17 cellular contexts compared by ENCODE assay signal in genomic region chr1:178576841-178577240, GRCh38.
DNase-seq lines count a peak whose midpoint lies in the region; ATAC-seq and TF ChIP-seq lines count a peak whose summit lies in the region.
"Had no signal": no experiment of that assay in that cellular context is flagged by ENCODE, and none has a peak within 500 bp of the region (broad histone marks: within the 10 kb centered on the region; RNA-seq: fewer than 3 reads in every experiment).

No MANE protein-coding gene starts in this region.

- DNase-seq in Karpas-422 (peak; percentile 57), SK-N-MC (ENCODE audit: low read depth, low spot score) (no peak), spleen (no peak), NCI-H1105 (lab: John Stamatoyannopoulos, UW) (no peak), GM13977 (ENCODE audit: low spot score) (no peak)
- no peak for DNase-seq in activated CD4-positive, alpha-beta T cell treated with anti-CD3 and anti-CD28 coated beads for 36 hours
- DNase-seq: 8988T; CD8-positive, alpha-beta memory T cell; GOT3; NCI-H1092 treated with DMSO at 0.1 percent for 48 hours; NCI-H2081; NCI-H446; PC-3; SHP77; T-helper 2 cell had no signal

- no peak for TF ChIP-seq POLR2A in spleen (IDR thresholded peaks at IDR 0.05)

- H3K9me2 ChIP-seq in DOHH2 (replicated peaks; ENCODE audit: control insufficient read depth, low read length) (no peaks in the 10 kb centered on the region), Karpas-422 (replicated peaks; ENCODE audit: insufficient read depth, low read length) (no peaks in the 10 kb centered on the region)

- H3K9me3 Mint-ChIP-seq in activated CD4-positive, alpha-beta T cell treated with anti-CD3 and anti-CD28 coated beads for 36 hours (ENCODE audit: low read depth), result no peaks in the 10 kb centered on the region

- in situ Hi-C loops in GM13977 (cut with MboI; ENCODE audit: low pct_unique_long_range_greater_than_20kb, low sequenced_read_pairs, unreplicated experiment), result no loop called here

- CTCF ChIA-PET in activated CD4-positive, alpha-beta T cell treated with anti-CD3 and anti-CD28 coated beads for 36 hours (lab: Charles Lee), result interaction anchor here (0.5 kb wide), 1 partner anchor 54 kb away, joined by 3 read pairs; no protein-coding TSS in a partner anchor

- no peak overlapping the region for H3K27ac Mint-ChIP-seq in activated CD4-positive, alpha-beta T cell treated with anti-CD3 and anti-CD28 coated beads for 36 hours
- H3K27ac Mint-ChIP-seq: CD8-positive, alpha-beta memory T cell had no signal

- H4K20me1 ChIP-seq in DOHH2 (ENCODE audit: control insufficient read depth, insufficient read depth, low read depth, low read length) (no peaks in the 10 kb centered on the region), Karpas-422 (ENCODE audit: insufficient read depth, low read depth, low read length) (no peaks in the 10 kb centered on the region)

- no peak overlapping the region for H3K4me3 Mint-ChIP-seq in activated CD4-positive, alpha-beta T cell treated with anti-CD3 and anti-CD28 coated beads for 36 hours
- H3K4me3 Mint-ChIP-seq: CD8-positive, alpha-beta memory T cell had no signal

- H3K9ac ChIP-seq in Karpas-422 (ENCODE audit: low read length) (peak overlapping the region; percentile 87), SK-N-MC (ENCODE audit: insufficient read length) (peak overlapping the region; percentile 20)

- POLR2A ChIA-PET in activated CD4-positive, alpha-beta T cell treated with anti-CD3 and anti-CD28 coated beads for 36 hours (lab: Charles Lee), result no interaction called here

- no peaks in the 10 kb centered on the region for H3K36me3 Mint-ChIP-seq in activated CD4-positive, alpha-beta T cell treated with anti-CD3 and anti-CD28 coated beads for 36 hours (ENCODE audit: low read depth)
- H3K36me3 Mint-ChIP-seq: CD8-positive, alpha-beta memory T cell had no signal

- H3K27ac ChIP-seq in DOHH2 (ENCODE audit: low read depth, low read length) (peak overlapping the region; percentile 95), Karpas-422 (ENCODE audit: low read length) (peak overlapping the region; percentile 99), SK-N-MC (no peak overlapping the region), spleen (peak overlapping the region in 7 of 8 donors; percentile 14 to 89 (median 79))
- H3K27ac ChIP-seq: C4-2B had no signal

- no peak for ATAC-seq in activated CD4-positive, alpha-beta T cell treated with anti-CD3 and anti-CD28 coated beads for 36 hours
- ATAC-seq: PC-3 had no signal

- WGBS in spleen, 5 donors, result 82 to 93% (median 91%) methylated on average over 6 of the region's 6 CpGs

- peak overlapping the region; percentile 64 for H3K4me3 ChIP-seq in DOHH2 (ENCODE audit: low read length)
- H3K4me3 ChIP-seq in Karpas-422 (ENCODE audit: low read length), result 0 out of 2 replicates have a peak overlapping the region, but pooled peaks have one; percentile 3
- no peak overlapping the region for H3K4me3 ChIP-seq in SK-N-MC
- no peak overlapping the region for H3K4me3 ChIP-seq in spleen

- intact Hi-C loops in spleen (cut with DNase I; ENCODE audit: low total_unique reads), result no loop called here
- intact Hi-C loops in activated CD4-positive, alpha-beta T cell treated with anti-CD3 and anti-CD28 coated beads for 36 hours (cut with DNase I, micrococcal nuclease), result no loop called here

- H3K4me1 ChIP-seq in DOHH2 (ENCODE audit: control insufficient read depth, low read length) (peaks cover 98% of the 10 kb centered on the region), Karpas-422 (ENCODE audit: low read length) (peaks cover 92% of the 10 kb centered on the region), spleen (peaks cover 0 to 64% (median 32%) of the 10 kb centered on the region in 6 donors)

- H3K4me2 ChIP-seq in DOHH2 (ENCODE audit: low read length) (peak overlapping the region; percentile 95), Karpas-422 (ENCODE audit: low read depth, low read length, poor library complexity, severe bottlenecking) (peak overlapping the region; percentile 73)

- TF ChIP-seq CTCF in DOHH2 (IDR thresholded peaks at IDR 0.05; ENCODE audit: low read depth, low read length, poor library complexity, severe bottlenecking) (no peak), spleen (IDR thresholded peaks at IDR 0.05 in 8 of 11, conservative IDR thresholded peaks at IDR 0.05 in 3 of 11) (no peak), GM13977 (IDR thresholded peaks at IDR 0.05; ENCODE audit: extremely low read depth, insufficient read depth, missing control alignments) (no peak)

- H3K27me3 Mint-ChIP-seq in activated CD4-positive, alpha-beta T cell treated with anti-CD3 and anti-CD28 coated beads for 36 hours, result peaks cover 2% of the 10 kb centered on the region

- H3F3A ChIP-seq in DOHH2 (ENCODE audit: control insufficient read depth, insufficient read depth), result peaks cover 57% of the 10 kb centered on the region

- H3K9me3 ChIP-seq in DOHH2 (ENCODE audit: control insufficient read depth, insufficient read depth, low read length) (no peaks in the 10 kb centered on the region), Karpas-422 (ENCODE audit: low read length) (no peaks in the 10 kb centered on the region), SK-N-MC (ENCODE audit: low read depth, low read length) (no peaks in the 10 kb centered on the region), spleen (no peaks in the 10 kb centered on the region)

- H3K4me1 Mint-ChIP-seq in activated CD4-positive, alpha-beta T cell treated with anti-CD3 and anti-CD28 coated beads for 36 hours, result no peaks in the 10 kb centered on the region
- H3K4me1 Mint-ChIP-seq: CD8-positive, alpha-beta memory T cell had no signal

- no peak overlapping the region for H2AFZ ChIP-seq in Karpas-422 (ENCODE audit: low read length)

- H3K36me3 ChIP-seq in DOHH2 (ENCODE audit: control insufficient read depth, low read length) (peaks cover 8% of the 10 kb centered on the region), Karpas-422 (ENCODE audit: insufficient read depth, low read length) (0 out of 2 replicates have a peak, but pooled peaks cover 6% of the 10 kb centered on the region), SK-N-MC (ENCODE audit: insufficient read depth, low read length) (no peaks in the 10 kb centered on the region), spleen (no peaks in the 10 kb centered on the region)

- H3K79me2 ChIP-seq in DOHH2 (ENCODE audit: control insufficient read depth, low read length) (peaks cover 3% of the 10 kb centered on the region; the same call in 1 of the 2 replicates), Karpas-422 (ENCODE audit: low read length) (peaks cover 11% of the 10 kb centered on the region)

- H3K27me3 ChIP-seq in DOHH2 (ENCODE audit: control insufficient read depth, low read length) (no peaks in the 10 kb centered on the region), Karpas-422 (ENCODE audit: low read length) (no peaks in the 10 kb centered on the region), spleen (replicated peaks in 1 of 7) (no peaks in the 10 kb centered on the region)

Comparison
In these comparisons a context has a peak if more than half of its experiments do, and no peak if none do; other contexts are left out.
1. H3K4me3 ChIP-seq: peak in DOHH2 (single experiment) and Karpas-422 (single experiment); none in SK-N-MC (single experiment) and spleen (0 of 8).